ENCODE assay signal across 15 cellular contexts in the genomic region with DNA sequence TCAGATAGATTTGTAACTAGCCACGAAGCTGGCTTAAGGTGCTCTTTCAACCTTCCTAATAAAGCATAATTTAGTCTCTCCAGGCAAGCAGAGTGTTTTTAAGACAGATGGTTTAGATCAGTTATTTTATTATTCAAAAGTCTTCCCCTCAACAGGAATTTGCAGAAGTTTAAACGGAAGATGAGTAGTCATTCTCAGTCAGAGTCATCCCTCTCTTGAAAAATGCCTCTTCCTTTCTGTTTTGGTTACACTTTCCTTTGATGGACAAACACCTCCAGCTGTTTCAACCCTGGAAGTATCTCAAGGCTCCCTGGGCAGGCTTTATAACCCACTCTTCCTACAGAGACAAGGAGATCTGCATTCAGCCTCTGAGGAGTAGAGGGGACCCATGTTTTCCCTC.
DNase-seq lines count a peak whose midpoint lies in the region; ATAC-seq and TF ChIP-seq lines count a peak whose summit lies in the region.
"Had no signal": no experiment of that assay in that cellular context is flagged by ENCODE, and none has a peak within 500 bp of the region (broad histone marks: within the 10 kb centered on the region; RNA-seq: fewer than 3 reads in every experiment).

No MANE protein-coding gene starts in this region.

- peak overlapping the region; percentile 9 for H2AFZ ChIP-seq in SU-DHL-6 (ENCODE audit: low read depth, low read length, severe bottlenecking)

- H3K27me3 ChIP-seq in SU-DHL-6 (ENCODE audit: low read length) (no peaks in the 10 kb centered on the region), prostate gland (replicated peaks; ENCODE audit: insufficient read depth) (no peaks in the 10 kb centered on the region), right cardiac atrium (ENCODE audit: control insufficient read depth, insufficient read depth) (no peaks in the 10 kb centered on the region)

- H3K4me2 ChIP-seq in SU-DHL-6 (ENCODE audit: low read depth, low read length, poor library complexity, severe bottlenecking): peak overlapping the region; percentile 64

- peaks cover 23% of the 10 kb centered on the region for H3F3A ChIP-seq in SU-DHL-6 (ENCODE audit: insufficient read depth)

- in situ Hi-C loops in GM13976 (cut with MboI; ENCODE audit: low sequenced_read_pairs, unreplicated experiment): no loop called here

- H3K27ac ChIP-seq in SU-DHL-6 (ENCODE audit: low read depth, low read length) (peak overlapping the region; percentile 79; the same call in 1 of the 2 replicates), prostate gland (no peak overlapping the region), right cardiac atrium (ENCODE audit: low read length) (no peak overlapping the region)
- H3K27ac ChIP-seq: thoracic aorta had no signal

- H4K20me1 ChIP-seq in SU-DHL-6 (ENCODE audit: low read depth, low read length): no peaks in the 10 kb centered on the region

- H3K4me3 ChIP-seq in SU-DHL-6 (ENCODE audit: insufficient read depth, low read length, poor library complexity, severe bottlenecking) (peak overlapping the region; percentile 10), prostate gland (no peak overlapping the region), right cardiac atrium (ENCODE audit: low read length) (no peak overlapping the region)
- H3K4me3 ChIP-seq: lung, thoracic aorta had no signal

- no peaks in the 10 kb centered on the region for H3K9me2 ChIP-seq in SU-DHL-6 (replicated peaks; ENCODE audit: insufficient read depth, low read length)

- ATAC-seq in GM21723 (IDR thresholded peaks at IDR 0.05; ENCODE audit: unreplicated experiment) (no peak), right cardiac atrium (no peak)
- ATAC-seq: PC-3 had no signal

- H3K9me3 ChIP-seq in SU-DHL-6 (ENCODE audit: insufficient read depth, low read length): no peaks in the 10 kb centered on the region
- no peaks in the 10 kb centered on the region for H3K9me3 ChIP-seq in prostate gland
- no peaks in the 10 kb centered on the region for H3K9me3 ChIP-seq in right cardiac atrium (ENCODE audit: control insufficient read depth, low read length)
- H3K9me3 ChIP-seq: thoracic aorta had no signal

- no peak for TF ChIP-seq POLR2A in prostate gland (IDR thresholded peaks at IDR 0.05)

- no peak for TF ChIP-seq CTCF in GM13976 (IDR thresholded peaks at IDR 0.05; ENCODE audit: borderline replicate concordance, control extremely low read depth, extremely low read depth, insufficient read depth, missing control alignments)
- TF ChIP-seq CTCF in SU-DHL-6 (IDR thresholded peaks at IDR 0.05; ENCODE audit: insufficient read depth, low read length, poor library complexity, severe bottlenecking): no peak
- TF ChIP-seq CTCF in prostate gland (IDR thresholded peaks at IDR 0.05): no peak

- intact Hi-C loops in prostate gland (cut with DNase I): no loop called here
- intact Hi-C loops in right cardiac atrium (cut with DNase I): no loop called here

- no peak overlapping the region for H3K9ac ChIP-seq in SU-DHL-6 (ENCODE audit: low read length)

- 28% methylated on average over 2 of the region's 2 CpGs for WGBS in prostate gland
- 49% methylated on average over 2 of the region's 2 CpGs for WGBS in right cardiac atrium

- H3K4me1 ChIP-seq in prostate gland (replicated peaks) (no peaks in the 10 kb centered on the region), right cardiac atrium (ENCODE audit: control insufficient read depth, insufficient read depth, low read length) (no peaks in the 10 kb centered on the region)

- H3K36me3 ChIP-seq in SU-DHL-6 (ENCODE audit: low read length) (no peaks in the 10 kb centered on the region), prostate gland (no peaks in the 10 kb centered on the region)
- H3K36me3 ChIP-seq: thoracic aorta had no signal

- no peaks in the 10 kb centered on the region for H3K79me2 ChIP-seq in SU-DHL-6 (ENCODE audit: insufficient read depth, low read length)

- peak; percentile 26 for DNase-seq in AG08396 (ENCODE audit: low spot score)
- DNase-seq in GM13976 (ENCODE audit: low spot score): peak; percentile 25
- DNase-seq in left kidney (ENCODE audit: low read depth, low spot score): peak; percentile 3
- DNase-seq in activated CD4-positive, alpha-beta T cell treated with anti-CD3 and anti-CD28 coated beads, Interleukin-2, amount 50 U/mL, for 1 hour: no peak
- no peak for DNase-seq in prostate gland (ENCODE audit: low spot score)
- DNase-seq in right cardiac atrium: no peak
- DNase-seq: activated CD4-positive, CD25-positive, alpha-beta regulatory T cell treated with anti-CD3 and anti-CD28 coated beads, Interleukin-2, amount 50 U/mL, for 72 hours; DMS53; NCI-H2227 treated with DMSO at 0.1 percent for 48 hours; occipital lobe; PC-3 had no signal

Comparison
In these comparisons a context has a peak if more than half of its experiments do, and no peak if none do; other contexts are left out.
1. DNase-seq: peak in AG08396 (single experiment), GM13976 (single experiment) and left kidney (single experiment); none in activated CD4-positive, alpha-beta T cell treated with anti-CD3 and anti-CD28 coated beads, Interleukin-2, amount 50 U/mL, for 1 hour (single experiment), prostate gland (single experiment) and right cardiac atrium (0 of 3).